21 cellular contexts compared by ENCODE assay signal in genomic region chr7:129943352-129943751, GRCh38.
"Had no signal": no experiment of that assay in that cellular context is flagged by ENCODE, and none has a peak within 500 bp of the region (broad histone marks: within the 10 kb centered on the region; RNA-seq: fewer than 3 reads in every experiment).

No MANE protein-coding gene starts in this region.

- H3K4me1 Mint-ChIP-seq: neural crest cell; stimulated activated effector memory CD8-positive, alpha-beta T cell treated with anti-CD3 and anti-CD28 coated beads, Interleukin-12 subunit alpha, Interleukin-12 subunit beta, amount 100 ng/mL, for 72 hours had no signal

- H3K27me3 Mint-ChIP-seq: central memory CD8-positive, alpha-beta T cell had no signal

- H3K36me3 Mint-ChIP-seq: natural killer cell had no signal

- H3K27ac Mint-ChIP-seq: natural killer cell; stimulated activated effector memory CD8-positive, alpha-beta T cell treated with anti-CD3 and anti-CD28 coated beads, Interleukin-12 subunit alpha, Interleukin-12 subunit beta, amount 100 ng/mL, for 72 hours had no signal

- DNase-seq: dermis blood vessel endothelial cell; effector memory CD4-positive, alpha-beta T cell; foreskin keratinocyte; hypothalamus; immature natural killer cell; islet precursor cell; kidney glomerular epithelial cell; left colon; left ventricle myocardium superior; lower lobe of right lung; natural killer cell; psoas muscle; stimulated activated CD4-positive, alpha-beta T cell treated with anti-CD3 and anti-CD28 coated beads, Interleukin-2, amount 100 ng/mL, for 24 hours; stimulated activated CD4-positive, alpha-beta T cell treated with anti-CD3 and anti-CD28 coated beads, Interleukin-4, amount 100 ng/mL, for 24 hours; stimulated activated naive CD4-positive, alpha-beta T cell treated with Interleukin-2 at 50 U/mL for 16 hours; stomach; upper lobe of left lung had no signal

- H3K9me3 Mint-ChIP-seq: central memory CD8-positive, alpha-beta T cell; immature natural killer cell; natural killer cell; neural crest cell; stimulated activated effector memory CD8-positive, alpha-beta T cell treated with anti-CD3 and anti-CD28 coated beads, Interleukin-12 subunit alpha, Interleukin-12 subunit beta, amount 100 ng/mL, for 72 hours had no signal

- ATAC-seq: foreskin keratinocyte; left colon; left ventricle myocardium superior; lower lobe of right lung; natural killer cell; psoas muscle; sciatic nerve; stimulated activated effector memory CD8-positive, alpha-beta T cell treated with anti-CD3 and anti-CD28 coated beads, Interleukin-12 subunit alpha, Interleukin-12 subunit beta, amount 100 ng/mL, for 72 hours had no signal

- H3K4me3 Mint-ChIP-seq: central memory CD8-positive, alpha-beta T cell; immature natural killer cell; natural killer cell; neural crest cell; stimulated activated effector memory CD8-positive, alpha-beta T cell treated with anti-CD3 and anti-CD28 coated beads, Interleukin-12 subunit alpha, Interleukin-12 subunit beta, amount 100 ng/mL, for 72 hours had no signal
